Comparison of ENCODE assay signal across 1 cellular context in genomic region chr16:17101646-17102045, GRCh38.
TF ChIP-seq lines count a peak whose summit lies in the region.

No MANE protein-coding gene starts in this region.

TF ChIP-seq in H1, 55 proteins besides CTCF, POLR2A, EP300 and RAD21 (continued from another document):
- TF ChIP-seq USF2 (IDR thresholded peaks at IDR 0.05; ENCODE audit: low read length) (peak; percentile 96), CHD2 (IDR thresholded peaks at IDR 0.05; ENCODE audit: low read length) (0 out of 2 replicates have a peak, but pooled peaks have one; percentile 22), E2F6 (IDR thresholded peaks at IDR 0.05) (no peak), SP1 (IDR thresholded peaks at IDR 0.05; ENCODE audit: low read depth, low read length) (0 out of 2 replicates have a peak, but pooled peaks have one; percentile 55), NANOG (IDR thresholded peaks at IDR 0.05; ENCODE audit: insufficient read depth, low read depth, low read length, poor library complexity, severe bottlenecking) (no peak), SIX5 (IDR thresholded peaks at IDR 0.05; ENCODE audit: low read depth, low read length) (peak; percentile 80), POU5F1 (IDR thresholded peaks at IDR 0.05; ENCODE audit: low read depth, low read length) (no peak), CTBP2 (IDR thresholded peaks at IDR 0.05; ENCODE audit: borderline replicate concordance, insufficient read depth, insufficient read length, low read length) (no peak), SUZ12 (IDR thresholded peaks at IDR 0.05; ENCODE audit: low read length) (no peak), JUND (IDR thresholded peaks at IDR 0.05; ENCODE audit: low read length) (no peak), ATF2 (IDR thresholded peaks at IDR 0.05; ENCODE audit: low read length) (no peak), CEBPB (IDR thresholded peaks at IDR 0.05; ENCODE audit: low read depth, low read length) (no peak), BRCA1 (IDR thresholded peaks at IDR 0.05; ENCODE audit: low read depth, low read length) (no peak), CREB1 (IDR thresholded peaks at IDR 0.05) (no peak), RBBP5 (IDR thresholded peaks at IDR 0.05; ENCODE audit: borderline replicate concordance, low read depth, low read length) (no peak), RFX5 (IDR thresholded peaks at IDR 0.05; ENCODE audit: borderline replicate concordance, low read depth, low read length) (no peak), YY1 (IDR thresholded peaks at IDR 0.05; ENCODE audit: low read depth, low read length) (0 out of 2 replicates have a peak, but pooled peaks have one; percentile 28), TCF12 (IDR thresholded peaks at IDR 0.05; ENCODE audit: low read depth, low read length) (no peak), BCL11A (IDR thresholded peaks at IDR 0.05; ENCODE audit: low read depth in 2 of 2, low read length in 2 of 2) (no peak), KDM4A (IDR thresholded peaks at IDR 0.05; ENCODE audit: low read depth, low read length, severe bottlenecking) (no peak), MAFK (IDR thresholded peaks at IDR 0.05; ENCODE audit: low read depth, low read length) (no peak), SAP30 (IDR thresholded peaks at IDR 0.05; ENCODE audit: insufficient read depth, insufficient replicate concordance, low read length) (no peak), GABPA (IDR thresholded peaks at IDR 0.05; ENCODE audit: borderline replicate concordance, insufficient read depth, low read length) (no peak), EZH2 (IDR thresholded peaks at IDR 0.05; ENCODE audit: low read depth, low read length, severe bottlenecking) (no peak), SIRT6 (IDR thresholded peaks at IDR 0.05; ENCODE audit: low read length) (no peak), KDM1A (IDR thresholded peaks at IDR 0.05; ENCODE audit: borderline replicate concordance, low read length) (no peak), CHD7 (IDR thresholded peaks at IDR 0.05; ENCODE audit: insufficient replicate concordance, low read length) (no peak), RXRA (IDR thresholded peaks at IDR 0.05; ENCODE audit: insufficient read depth, low read depth, low read length) (no peak), GTF2F1 (IDR thresholded peaks at IDR 0.05; ENCODE audit: borderline replicate concordance, low read depth, low read length) (no peak), CBX8 (IDR thresholded peaks at IDR 0.05; ENCODE audit: borderline replicate concordance, low read depth, low read length) (no peak), PHF8 (conservative IDR thresholded peaks at IDR 0.05; ENCODE audit: low read depth, low read length) (no peak), EGR1 (IDR thresholded peaks at IDR 0.05; ENCODE audit: borderline replicate concordance, low read depth, low read length) (no peak), ASH2L (IDR thresholded peaks at IDR 0.05; ENCODE audit: low read length) (no peak), CBX5 (IDR thresholded peaks at IDR 0.05; ENCODE audit: low read depth, low read length) (no peak)
